ENCODE assay signal across 1 cellular context in genomic region chr14:52325126-52325525, GRCh38.
TF ChIP-seq lines count a peak whose summit lies in the region.

No MANE protein-coding gene starts in this region.

TF ChIP-seq in HepG2, 621 proteins besides CTCF, POLR2A, EP300 and RAD21:
- TF ChIP-seq, protein P1, sequence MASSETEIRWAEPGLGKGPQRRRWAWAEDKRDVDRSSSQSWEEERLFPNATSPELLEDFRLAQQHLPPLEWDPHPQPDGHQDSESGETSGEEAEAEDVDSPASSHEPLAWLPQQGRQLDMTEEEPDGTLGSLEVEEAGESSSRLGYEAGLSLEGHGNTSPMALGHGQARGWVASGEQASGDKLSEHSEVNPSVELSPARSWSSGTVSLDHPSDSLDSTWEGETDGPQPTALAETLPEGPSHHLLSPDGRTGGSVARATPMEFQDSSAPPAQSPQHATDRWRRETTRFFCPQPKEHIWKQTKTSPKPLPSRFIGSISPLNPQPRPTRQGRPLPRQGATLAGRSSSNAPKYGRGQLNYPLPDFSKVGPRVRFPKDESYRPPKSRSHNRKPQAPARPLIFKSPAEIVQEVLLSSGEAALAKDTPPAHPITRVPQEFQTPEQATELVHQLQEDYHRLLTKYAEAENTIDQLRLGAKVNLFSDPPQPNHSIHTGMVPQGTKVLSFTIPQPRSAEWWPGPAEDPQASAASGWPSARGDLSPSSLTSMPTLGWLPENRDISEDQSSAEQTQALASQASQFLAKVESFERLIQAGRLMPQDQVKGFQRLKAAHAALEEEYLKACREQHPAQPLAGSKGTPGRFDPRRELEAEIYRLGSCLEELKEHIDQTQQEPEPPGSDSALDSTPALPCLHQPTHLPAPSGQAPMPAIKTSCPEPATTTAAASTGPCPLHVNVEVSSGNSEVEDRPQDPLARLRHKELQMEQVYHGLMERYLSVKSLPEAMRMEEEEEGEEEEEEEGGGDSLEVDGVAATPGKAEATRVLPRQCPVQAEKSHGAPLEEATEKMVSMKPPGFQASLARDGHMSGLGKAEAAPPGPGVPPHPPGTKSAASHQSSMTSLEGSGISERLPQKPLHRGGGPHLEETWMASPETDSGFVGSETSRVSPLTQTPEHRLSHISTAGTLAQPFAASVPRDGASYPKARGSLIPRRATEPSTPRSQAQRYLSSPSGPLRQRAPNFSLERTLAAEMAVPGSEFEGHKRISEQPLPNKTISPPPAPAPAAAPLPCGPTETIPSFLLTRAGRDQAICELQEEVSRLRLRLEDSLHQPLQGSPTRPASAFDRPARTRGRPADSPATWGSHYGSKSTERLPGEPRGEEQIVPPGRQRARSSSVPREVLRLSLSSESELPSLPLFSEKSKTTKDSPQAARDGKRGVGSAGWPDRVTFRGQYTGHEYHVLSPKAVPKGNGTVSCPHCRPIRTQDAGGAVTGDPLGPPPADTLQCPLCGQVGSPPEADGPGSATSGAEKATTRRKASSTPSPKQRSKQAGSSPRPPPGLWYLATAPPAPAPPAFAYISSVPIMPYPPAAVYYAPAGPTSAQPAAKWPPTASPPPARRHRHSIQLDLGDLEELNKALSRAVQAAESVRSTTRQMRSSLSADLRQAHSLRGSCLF (CRISPR knock-in tag; IDR thresholded peaks at IDR 0.05; ENCODE audit: borderline replicate concordance): no peak
- no peak for TF ChIP-seq ZSCAN9 (CRISPR knock-in tag; IDR thresholded peaks at IDR 0.05; ENCODE audit: borderline replicate concordance)
- TF ChIP-seq TFE3 (CRISPR knock-in tag; IDR thresholded peaks at IDR 0.05): no peak
- no peak for TF ChIP-seq ZNF598 (CRISPR knock-in tag; IDR thresholded peaks at IDR 0.05; ENCODE audit: borderline replicate concordance)
- TF ChIP-seq, protein P2, sequence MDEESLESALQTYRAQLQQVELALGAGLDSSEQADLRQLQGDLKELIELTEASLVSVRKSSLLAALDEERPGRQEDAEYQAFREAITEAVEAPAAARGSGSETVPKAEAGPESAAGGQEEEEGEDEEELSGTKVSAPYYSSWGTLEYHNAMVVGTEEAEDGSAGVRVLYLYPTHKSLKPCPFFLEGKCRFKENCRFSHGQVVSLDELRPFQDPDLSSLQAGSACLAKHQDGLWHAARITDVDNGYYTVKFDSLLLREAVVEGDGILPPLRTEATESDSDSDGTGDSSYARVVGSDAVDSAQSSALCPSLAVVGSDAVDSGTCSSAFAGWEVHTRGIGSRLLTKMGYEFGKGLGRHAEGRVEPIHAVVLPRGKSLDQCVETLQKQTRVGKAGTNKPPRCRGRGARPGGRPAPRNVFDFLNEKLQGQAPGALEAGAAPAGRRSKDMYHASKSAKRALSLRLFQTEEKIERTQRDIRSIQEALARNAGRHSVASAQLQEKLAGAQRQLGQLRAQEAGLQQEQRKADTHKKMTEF (CRISPR knock-in tag; IDR thresholded peaks at IDR 0.05): no peak
- TF ChIP-seq PHF5A (CRISPR knock-in tag; IDR thresholded peaks at IDR 0.05; ENCODE audit: low read depth, unreplicated experiment): no peak
- TF ChIP-seq MXD4 (CRISPR knock-in tag; IDR thresholded peaks at IDR 0.05): no peak
- TF ChIP-seq XRCC5 (optimal IDR thresholded peaks at IDR 0.05; ENCODE audit: low read length): no peak
- no peak for TF ChIP-seq TOE1 (CRISPR knock-in tag; IDR thresholded peaks at IDR 0.05)
- no peak for TF ChIP-seq SUZ12 (IDR thresholded peaks at IDR 0.05; ENCODE audit: low read depth, low read length)
- TF ChIP-seq ZNF282 (IDR thresholded peaks at IDR 0.05; ENCODE audit: partially characterized antibody): no peak
- TF ChIP-seq GTF2F1 (IDR thresholded peaks at IDR 0.05; ENCODE audit: low read length): no peak
- no peak for TF ChIP-seq ZNF772 (CRISPR knock-in tag; IDR thresholded peaks at IDR 0.05)
- TF ChIP-seq MAF1 (CRISPR knock-in tag; IDR thresholded peaks at IDR 0.05; ENCODE audit: borderline replicate concordance): no peak
- no peak for TF ChIP-seq HNF4G (IDR thresholded peaks at IDR 0.05; ENCODE audit: borderline replicate concordance, low read depth, low read length)
- no peak for TF ChIP-seq HNF4G (CRISPR knock-in tag; IDR thresholded peaks at IDR 0.05; ENCODE audit: borderline replicate concordance, low read depth)
- no peak for TF ChIP-seq NKX3-1 (CRISPR knock-in tag; IDR thresholded peaks at IDR 0.05)
- TF ChIP-seq, protein P3, sequence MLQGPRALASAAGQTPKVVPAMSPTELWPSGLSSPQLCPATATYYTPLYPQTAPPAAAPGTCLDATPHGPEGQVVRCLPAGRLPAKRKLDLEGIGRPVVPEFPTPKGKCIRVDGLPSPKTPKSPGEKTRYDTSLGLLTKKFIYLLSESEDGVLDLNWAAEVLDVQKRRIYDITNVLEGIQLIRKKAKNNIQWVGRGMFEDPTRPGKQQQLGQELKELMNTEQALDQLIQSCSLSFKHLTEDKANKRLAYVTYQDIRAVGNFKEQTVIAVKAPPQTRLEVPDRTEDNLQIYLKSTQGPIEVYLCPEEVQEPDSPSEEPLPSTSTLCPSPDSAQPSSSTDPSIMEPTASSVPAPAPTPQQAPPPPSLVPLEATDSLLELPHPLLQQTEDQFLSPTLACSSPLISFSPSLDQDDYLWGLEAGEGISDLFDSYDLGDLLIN (CRISPR knock-in tag; IDR thresholded peaks at IDR 0.05; ENCODE audit: borderline replicate concordance): no peak
- TF ChIP-seq RXRB (CRISPR knock-in tag; IDR thresholded peaks at IDR 0.05; ENCODE audit: borderline replicate concordance): no peak
- TF ChIP-seq SNAPC4 (CRISPR knock-in tag; IDR thresholded peaks at IDR 0.05): no peak
